ENCODE assay signal across 21 cellular contexts in genomic region chr16:65235339-65236177, GRCh38.
A peak's percentile ranks its signal among the peaks of the same experiment; 100 is the strongest.
DNase-seq lines count a peak whose midpoint lies in the region; ATAC-seq and TF ChIP-seq lines count a peak whose summit lies in the region.
"Had no signal": no experiment of that assay in that cellular context is flagged by ENCODE, and none has a peak within 500 bp of the region (broad histone marks: within the 10 kb centered on the region; RNA-seq: fewer than 3 reads in every experiment).

No MANE protein-coding gene starts in this region.

- peaks cover 3% of the 10 kb centered on the region for H3K27me3 Mint-ChIP-seq in neural progenitor cell (ENCODE audit: insufficient read depth, low read depth)

- H2AFZ ChIP-seq in neural progenitor cell (replicated peaks) = no peak overlapping the region

- H3K9ac ChIP-seq in SK-N-MC (ENCODE audit: insufficient read length) (no peak overlapping the region), neural progenitor cell (no peak overlapping the region)

- peaks cover 5% of the 10 kb centered on the region for H3K9me3 Mint-ChIP-seq in neural progenitor cell

- H3K4me3 Mint-ChIP-seq in neural progenitor cell = peak overlapping the region; percentile 57
- H3K4me3 Mint-ChIP-seq: CD14-positive monocyte had no signal

- peak overlapping the region; percentile 62 for H3K27ac Mint-ChIP-seq in neural progenitor cell

- H3K27me3 ChIP-seq in H7 (ENCODE audit: control insufficient read depth, insufficient read depth, low read length) (no peaks in the 10 kb centered on the region), neural progenitor cell (peaks cover 22% of the 10 kb centered on the region)

- TF ChIP-seq CTCF in neural progenitor cell (IDR thresholded peaks at IDR 0.05) = no peak

- H3K27ac ChIP-seq in SK-N-MC (no peak overlapping the region), neural progenitor cell (no peak overlapping the region)

- H4K20me1 ChIP-seq in neural progenitor cell (ENCODE audit: low read depth) = no peaks in the 10 kb centered on the region

- no peak overlapping the region for H3K4me2 ChIP-seq in neural progenitor cell

- peaks cover 16% of the 10 kb centered on the region for H3K4me1 ChIP-seq in neural progenitor cell

- peaks cover 14% of the 10 kb centered on the region for H3K4me1 Mint-ChIP-seq in neural progenitor cell
- H3K4me1 Mint-ChIP-seq: CD14-positive monocyte had no signal

- ATAC-seq in GM21526 (IDR thresholded peaks at IDR 0.05; ENCODE audit: low FRiP score, unreplicated experiment) (no peak), HG02938 (IDR thresholded peaks at IDR 0.05; ENCODE audit: unreplicated experiment) (no peak), HG02642 (IDR thresholded peaks at IDR 0.05; ENCODE audit: poor library complexity, unreplicated experiment) (no peak)
- ATAC-seq: HepG2, Panc1, SK-N-SH treated with all-trans-retinoic acid at 6 μM for 48 hours had no signal

- no peaks in the 10 kb centered on the region for H3F3A ChIP-seq in neural progenitor cell (ENCODE audit: low read depth)

- H3K36me3 ChIP-seq in H7 (replicated peaks; ENCODE audit: control insufficient read depth, insufficient read depth, low read length) (peaks cover 2% of the 10 kb centered on the region), SK-N-MC (ENCODE audit: insufficient read depth, low read length) (no peaks in the 10 kb centered on the region), neural progenitor cell (no peaks in the 10 kb centered on the region)

- no peaks in the 10 kb centered on the region for H3K79me2 ChIP-seq in neural progenitor cell (ENCODE audit: low read depth)

- H3K4me3 ChIP-seq in H7 (ENCODE audit: insufficient read depth, low read depth, low read length) = 0 out of 2 replicates have a peak overlapping the region, but pooled peaks have one; percentile 2
- no peak overlapping the region for H3K4me3 ChIP-seq in SK-N-MC
- 0 out of 2 replicates have a peak overlapping the region, but pooled peaks have one; percentile 21 for H3K4me3 ChIP-seq in iPS-18c (ENCODE audit: insufficient read depth, low read depth, low read length)
- H3K4me3 ChIP-seq in neural progenitor cell = no peak overlapping the region

- H3K36me3 Mint-ChIP-seq in neural progenitor cell = no peaks in the 10 kb centered on the region
- H3K36me3 Mint-ChIP-seq: CD14-positive monocyte had no signal

- DNase-seq in H7 = peak; percentile 7
- peak; percentile 42 for DNase-seq in SK-N-MC (ENCODE audit: low read depth, low spot score)
- no peak for DNase-seq in neural progenitor cell (ENCODE audit: low spot score)
- DNase-seq: ACHN, AML-193, COR-L47, DMS153, HCEC 1CT, KG1, NCI-H1436, NCI-H2081, NCI-H2227 treated with DMSO at 0.1 percent for 48 hours, NCI-H524 had no signal

- no peaks in the 10 kb centered on the region for H3K9me3 ChIP-seq in SK-N-MC (ENCODE audit: low read depth, low read length)
- no peaks in the 10 kb centered on the region for H3K9me3 ChIP-seq in iPS-18c (ENCODE audit: control insufficient read depth, insufficient read depth, low read length)
- H3K9me3 ChIP-seq in neural progenitor cell (ENCODE audit: low read depth) = no peaks in the 10 kb centered on the region

Comparison
In these comparisons a context has a peak if more than half of its experiments do, and no peak if none do; other contexts are left out.
1. H3K4me3 ChIP-seq: peak in H7 (single experiment) and iPS-18c (single experiment); none in SK-N-MC (single experiment) and neural progenitor cell (single experiment).